In the genomic region with DNA sequence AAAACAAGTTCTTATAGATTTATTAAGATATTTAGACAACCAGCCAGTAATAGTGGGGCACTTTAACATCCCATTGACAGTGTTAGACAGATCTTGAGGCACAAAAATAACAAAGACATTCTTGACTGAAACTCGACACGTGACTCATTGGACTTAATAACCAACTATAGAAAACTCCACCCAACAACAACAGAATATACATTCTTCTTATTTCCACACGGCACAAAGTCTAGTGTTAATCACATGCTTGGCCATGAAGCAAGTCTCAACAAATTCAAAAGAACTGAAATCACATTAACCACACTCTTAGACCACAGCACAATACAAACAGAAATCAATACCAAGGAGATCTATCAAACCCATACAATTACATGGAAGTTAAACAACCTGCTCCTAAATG, we compare ENCODE assay signal across 1 cellular context.
A peak's percentile ranks its signal among the peaks of the same experiment; 100 is the strongest.
TF ChIP-seq lines count a peak whose summit lies in the region.

No MANE protein-coding gene starts in this region.

TF ChIP-seq in GM12878, 131 proteins besides CTCF, POLR2A, EP300 and RAD21 (continued from another document):
- TF ChIP-seq BHLHE40 (IDR thresholded peaks at IDR 0.05; ENCODE audit: borderline replicate concordance in 1 of 2, low read depth in 2 of 2, low read length in 1 of 2) = 0 out of 4 replicates have a peak, but pooled peaks have one; percentile 7 to 9
- no peak for TF ChIP-seq TBL1XR1 (IDR thresholded peaks at IDR 0.05; ENCODE audit: low read depth, low read length)
- TF ChIP-seq ZBED1 (IDR thresholded peaks at IDR 0.05; ENCODE audit: borderline replicate concordance) = no peak
- no peak for TF ChIP-seq CREM (IDR thresholded peaks at IDR 0.05; ENCODE audit: low read depth)
TF ChIP-seq in GM12878: peak in this region for 2.
